20 cellular contexts compared by ENCODE assay signal in the genomic region with DNA sequence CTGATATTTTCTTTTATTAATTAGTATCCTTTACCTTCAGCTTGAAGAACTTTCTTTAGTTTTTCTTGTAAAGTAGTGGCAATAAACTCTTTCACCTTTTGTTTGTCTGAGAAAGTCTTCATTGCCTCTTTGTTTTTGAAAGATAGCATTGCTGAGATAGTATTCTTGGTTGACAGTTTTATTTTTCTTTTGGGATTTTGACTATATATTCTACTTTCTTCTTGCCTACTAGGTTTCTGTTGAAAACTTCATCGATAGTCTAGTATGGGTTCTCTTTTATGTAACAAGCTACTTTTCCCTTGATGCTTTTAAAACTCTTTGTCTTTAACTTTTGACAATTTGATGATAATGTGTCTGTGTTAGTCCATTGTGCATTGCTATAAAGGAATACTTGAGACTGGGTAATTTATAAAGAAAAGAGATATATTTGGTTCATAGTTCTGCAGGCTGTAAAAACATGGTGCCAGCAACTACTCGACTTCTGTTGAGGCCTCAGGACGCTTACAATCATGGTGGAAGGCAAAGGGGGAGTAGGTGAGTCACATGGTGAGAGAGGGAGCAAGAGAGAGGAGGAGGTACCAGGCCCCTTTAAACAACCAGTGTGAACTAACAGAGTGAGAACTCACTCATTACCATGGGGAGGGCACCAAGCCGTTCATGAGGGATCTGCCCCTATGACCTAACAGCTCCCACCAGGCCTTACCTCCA.
"Had no signal": no experiment of that assay in that cellular context is flagged by ENCODE, and none has a peak within 500 bp of the region (broad histone marks: within the 10 kb centered on the region; RNA-seq: fewer than 3 reads in every experiment).

No MANE protein-coding gene starts in this region.

- H3K27ac ChIP-seq: colonic mucosa, psoas muscle, thoracic aorta, tibial nerve, upper lobe of left lung had no signal

- H3K36me3 ChIP-seq: colonic mucosa, thoracic aorta, upper lobe of left lung had no signal

- H3K9me3 ChIP-seq: colonic mucosa had no signal

- FAIRE-seq: frontal cortex, kidney, small intestine, urothelium cell line had no signal

- H3K4me1 ChIP-seq: colonic mucosa, psoas muscle, tibial nerve, upper lobe of left lung had no signal

- ATAC-seq: left lobe of liver; mucosa of descending colon; natural killer cell treated with Interleukin-12 subunit alpha and Interleukin-12 subunit beta and Interleukin-15 and Interleukin-18, amount 100 ng/mL, for 72 hours; psoas muscle; right cardiac atrium; stimulated activated naive B cell treated with anti-CD40 and anti-IgM and Interleukin-4, amounts not matched to agents 10 μg/mL and 1 μg/mL and 100 μg/mL, for 72 hours had no signal

- DNase-seq: colonic mucosa; effector CD8-positive, alpha-beta T cell; kidney; mucosa of descending colon; naive B cell; posterior cingulate gyrus; psoas muscle; right cardiac atrium; small intestine; stimulated activated CD4-positive, alpha-beta T cell treated with anti-CD3 and anti-CD28 coated beads, Interleukin-15, amount 100 ng/mL, for 24 hours; stimulated activated CD4-positive, alpha-beta T cell treated with anti-CD3 and anti-CD28 coated beads, Interleukin-2, amount 100 ng/mL, for 48 hours; stimulated activated naive B cell treated with anti-CD40 and anti-IgM and Interleukin-4, amounts not matched to agents 10 μg/mL and 1 μg/mL and 100 μg/mL, for 72 hours; upper lobe of left lung had no signal

- H3K4me3 ChIP-seq: colonic mucosa, lung, mucosa of descending colon, psoas muscle, thoracic aorta, tibial nerve, upper lobe of left lung had no signal

- H3K27me3 ChIP-seq: colonic mucosa, tibial nerve, upper lobe of left lung had no signal
